In the genomic region with DNA sequence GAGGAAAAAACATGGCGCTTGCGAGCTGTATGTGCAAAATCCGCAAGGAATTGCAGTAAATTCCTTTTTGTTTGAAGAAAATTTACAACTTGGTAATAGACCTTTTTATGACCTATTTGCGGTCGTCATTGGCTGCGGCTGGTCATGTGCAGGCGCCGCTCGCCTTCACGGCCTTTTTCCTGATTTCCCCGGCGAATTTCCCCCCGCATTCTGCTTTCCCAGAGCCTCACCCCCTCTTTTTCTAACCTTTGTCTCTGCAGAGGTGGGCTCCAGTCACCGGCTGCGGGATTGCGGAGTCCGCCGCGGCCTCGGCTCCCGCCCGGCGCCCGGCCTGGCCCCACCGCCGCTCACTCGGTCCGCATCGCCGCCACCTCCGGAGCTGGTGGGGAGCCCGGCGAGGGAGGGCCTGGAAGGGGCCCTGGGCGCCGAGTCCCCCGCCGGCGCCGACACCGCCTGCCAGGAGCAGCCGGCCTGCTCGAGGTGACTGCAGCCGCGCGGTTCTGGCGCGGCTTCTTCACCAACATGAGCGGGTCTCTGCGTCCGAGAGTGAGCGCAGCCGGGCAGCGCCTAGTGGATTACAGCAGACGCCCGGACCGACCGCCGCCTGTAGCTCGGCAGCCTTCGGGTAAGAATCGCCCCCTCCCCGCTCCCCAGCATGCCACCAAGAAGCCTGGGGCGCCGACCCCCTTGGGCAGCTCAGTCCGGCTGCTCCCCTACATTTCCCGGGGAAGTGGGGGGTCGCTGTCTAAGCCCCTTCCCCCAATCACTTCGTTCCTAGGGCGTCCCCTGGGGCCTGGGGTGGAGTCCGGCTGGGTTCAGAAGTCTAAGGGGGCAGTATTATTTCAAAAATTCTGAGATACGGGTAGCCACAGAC, we compare ENCODE assay signal across 6 cellular contexts. TPM values are rescaled to one million over a fixed set of nuclear protein-coding genes. Genes with fewer than 3 reads are reported as not detected.
DNase-seq lines count a peak whose midpoint lies in the region; ATAC-seq and TF ChIP-seq lines count a peak whose summit lies in the region.

No MANE protein-coding gene starts in this region.

- no peaks in the 10 kb centered on the region for H3K36me3 ChIP-seq in mesenchymal stem cell (ENCODE audit: control insufficient read depth in 1 of 2, insufficient read depth in 2 of 2, low read depth in 1 of 2, low read length in 2 of 2)

- peaks cover 0 to 39% (median 31%) of the 10 kb centered on the region in 7 donors for H3K9me3 Mint-ChIP-seq in CD14-positive monocyte
- no peaks in the 10 kb centered on the region for H3K9me3 Mint-ChIP-seq in activated CD4-positive, alpha-beta T cell treated with anti-CD3 and anti-CD28 coated beads, Interleukin-2, amount 10 ng/mL, durations not matched to agents 24 days and 14 days

- H3K9me3 ChIP-seq in mesenchymal stem cell (ENCODE audit: control insufficient read depth, low read length), result no peaks in the 10 kb centered on the region

- intact Hi-C loops in CD14-positive monocyte (cut with micrococcal nuclease), result no loop called here
- intact Hi-C loops in activated CD4-positive, alpha-beta T cell treated with anti-CD3 and anti-CD28 coated beads, Interleukin-2, amount 10 ng/mL, durations not matched to agents 24 days and 14 days (cut with micrococcal nuclease), result loop anchor here (10.0 kb wide), 1 partner anchor 1802 kb away; the partner anchor contains the start of gene SP9

- 2% methylated on average over 60 of the region's 71 CpGs for WGBS in mesenchymal stem cell

- H3K4me1 Mint-ChIP-seq in CD14-positive monocyte, result peaks cover 38% of the 10 kb centered on the region
- H3K4me1 Mint-ChIP-seq in activated CD4-positive, alpha-beta T cell treated with anti-CD3 and anti-CD28 coated beads, Interleukin-2, amount 10 ng/mL, durations not matched to agents 24 days and 14 days, result peaks cover 9% of the 10 kb centered on the region

- peak overlapping the region; percentile 96 for H3K9ac ChIP-seq in mesenchymal stem cell (ENCODE audit: low read length)

- H3K4me1 ChIP-seq in mesenchymal stem cell (ENCODE audit: control insufficient read depth, insufficient read depth, low read depth, low read length), result peaks cover 15% of the 10 kb centered on the region

- H2BK120ac ChIP-seq in mesenchymal stem cell (ENCODE audit: low read depth, low read length), result no peak overlapping the region

- H3K14ac ChIP-seq in mesenchymal stem cell (ENCODE audit: low read length in 2 of 2), result no peak overlapping the region

- no peak for ATAC-seq in HG03565 (IDR thresholded peaks at IDR 0.05; ENCODE audit: unreplicated experiment)

- peak overlapping the region; percentile 75 for H3K4me2 ChIP-seq in mesenchymal stem cell (ENCODE audit: low read length, poor library complexity, severe bottlenecking)

- H4K91ac ChIP-seq in mesenchymal stem cell (ENCODE audit: low read length), result no peak overlapping the region

- H3K36me3 Mint-ChIP-seq in CD14-positive monocyte, result peaks cover 0 to 10% of the 10 kb centered on the region in 2 donors
- H3K36me3 Mint-ChIP-seq in activated CD4-positive, alpha-beta T cell treated with anti-CD3 and anti-CD28 coated beads, Interleukin-2, amount 10 ng/mL, durations not matched to agents 24 days and 14 days (ENCODE audit: low read depth), result no peaks in the 10 kb centered on the region

- no peak overlapping the region for H2AFZ ChIP-seq in mesenchymal stem cell (ENCODE audit: low read depth, low read length)

- H3K4ac ChIP-seq in mesenchymal stem cell (ENCODE audit: low read depth in 1 of 2, low read length in 2 of 2), result no peak overlapping the region

- H2BK15ac ChIP-seq in mesenchymal stem cell (ENCODE audit: low read depth, poor library complexity, severe bottlenecking), result no peak overlapping the region

- peaks cover 94 to 100% (median 96%) of the 10 kb centered on the region in 3 donors for H3K27me3 Mint-ChIP-seq in CD14-positive monocyte (ENCODE audit: low read depth in 3 of 3)
- peaks cover 85% of the 10 kb centered on the region for H3K27me3 Mint-ChIP-seq in activated CD4-positive, alpha-beta T cell treated with anti-CD3 and anti-CD28 coated beads, Interleukin-2, amount 10 ng/mL, durations not matched to agents 24 days and 14 days

- peak overlapping the region; percentile 82 for H2BK5ac ChIP-seq in mesenchymal stem cell (ENCODE audit: low read depth, low read length, poor library complexity, severe bottlenecking)

- no peak for TF ChIP-seq CTCF in CD14-positive monocyte (IDR thresholded peaks at IDR 0.05)

- peak overlapping the region; percentile 33 for H3K27ac ChIP-seq in mesenchymal stem cell (ENCODE audit: low read length, poor library complexity, severe bottlenecking)

- no peak overlapping the region for H2BK12ac ChIP-seq in mesenchymal stem cell (ENCODE audit: low read length in 2 of 2)

- DNase-seq in CD14-positive monocyte (ENCODE audit: low spot score) (no peak), RPMI7951 (ENCODE audit: low read depth) (peak; percentile 51), mesenchymal stem cell (peak; percentile 24), AML-193 (lab: John Stamatoyannopoulos, UW) (no peak)
- no peak for DNase-seq in activated CD4-positive, alpha-beta T cell treated with anti-CD3 and anti-CD28 coated beads, Interleukin-2, amount 10 ng/mL, durations not matched to agents 24 days and 14 days

- H3K4me3 ChIP-seq in mesenchymal stem cell (ENCODE audit: insufficient read depth in 1 of 2, low read depth in 1 of 2, low read length in 2 of 2), result peak overlapping the region; percentile 75 to 86

- peak overlapping the region; percentile 55 to 88 for H3K4me3 Mint-ChIP-seq in CD14-positive monocyte
- no peak overlapping the region for H3K4me3 Mint-ChIP-seq in activated CD4-positive, alpha-beta T cell treated with anti-CD3 and anti-CD28 coated beads, Interleukin-2, amount 10 ng/mL, durations not matched to agents 24 days and 14 days

- peaks cover 3% of the 10 kb centered on the region for H3K79me1 ChIP-seq in mesenchymal stem cell (replicated peaks; ENCODE audit: low read length, poor library complexity, severe bottlenecking)

- no peak overlapping the region for H2AK5ac ChIP-seq in mesenchymal stem cell (ENCODE audit: low read length, severe bottlenecking)

- no peak overlapping the region for H4K8ac ChIP-seq in mesenchymal stem cell (ENCODE audit: low read length)

- peaks cover 0 to 68% of the 10 kb centered on the region in 2 experiments for H3K27me3 ChIP-seq in mesenchymal stem cell (ENCODE audit: control insufficient read depth in 1 of 2, insufficient read depth in 1 of 2, low read length in 2 of 2)

- no peak overlapping the region for H3K18ac ChIP-seq in mesenchymal stem cell (ENCODE audit: low read depth in 1 of 2, low read length in 2 of 2)

- peak overlapping the region in 1 of 2 experiments; percentile 36 for H3K23ac ChIP-seq in mesenchymal stem cell (ENCODE audit: low read length in 2 of 2)

- no peak overlapping the region for H3K27ac Mint-ChIP-seq in CD14-positive monocyte
- H3K27ac Mint-ChIP-seq in activated CD4-positive, alpha-beta T cell treated with anti-CD3 and anti-CD28 coated beads, Interleukin-2, amount 10 ng/mL, durations not matched to agents 24 days and 14 days, result no peak overlapping the region

RNA-seq across cellular contexts. Expression of gene HOXD8, which starts 7.1 kb away (rescaled TPM):
- polyA plus RNA-seq in CD14-positive monocyte, result not detected
- 11.7 and 16.1 TPM in 2 replicates for total RNA-seq in RPMI7951 (2014; rRNA removed; shearing (Covaris generic))
- 0.11 TPM for polyA plus RNA-seq in mesenchymal stem cell (2013, experiment 1 of 2)
- polyA plus RNA-seq in mesenchymal stem cell (2013, experiment 2 of 2), result 0.19 TPM
- total RNA-seq in activated CD4-positive, alpha-beta T cell treated with anti-CD3 and anti-CD28 coated beads, Interleukin-2, amount 10 ng/mL, durations not matched to agents 24 days and 14 days, result not detected in 2 replicates

RNA-seq across cellular contexts. Expression of gene HOXD9, which starts 14.1 kb away (rescaled TPM):
- not detected for polyA plus RNA-seq in CD14-positive monocyte
- total RNA-seq in RPMI7951 (2014; rRNA removed; shearing (Covaris generic)), result 1.4 TPM in 2 replicates
- polyA plus RNA-seq in mesenchymal stem cell (2013, experiment 1 of 2), result not detected
- not detected for polyA plus RNA-seq in mesenchymal stem cell (2013, experiment 2 of 2)
- total RNA-seq in activated CD4-positive, alpha-beta T cell treated with anti-CD3 and anti-CD28 coated beads, Interleukin-2, amount 10 ng/mL, durations not matched to agents 24 days and 14 days, result not detected in 2 replicates

RNA-seq across cellular contexts. Expression of gene HOXD4, which starts 14.7 kb away (rescaled TPM):
- polyA plus RNA-seq in CD14-positive monocyte, result not detected
- 7.2 and 9.6 TPM in 2 replicates for total RNA-seq in RPMI7951 (2014; rRNA removed; shearing (Covaris generic))
- polyA plus RNA-seq in mesenchymal stem cell (2013, experiment 1 of 2), result 0.07 TPM
- not detected for polyA plus RNA-seq in mesenchymal stem cell (2013, experiment 2 of 2)
- not detected in 2 replicates for total RNA-seq in activated CD4-positive, alpha-beta T cell treated with anti-CD3 and anti-CD28 coated beads, Interleukin-2, amount 10 ng/mL, durations not matched to agents 24 days and 14 days

RNA-seq across cellular contexts. Expression of gene HOXD10, which starts 20.0 kb away (rescaled TPM):
- polyA plus RNA-seq in CD14-positive monocyte, result not detected
- not detected in 2 replicates for total RNA-seq in RPMI7951 (2014; rRNA removed; shearing (Covaris generic))
- not detected for polyA plus RNA-seq in mesenchymal stem cell (2013, experiment 1 of 2)
- not detected for polyA plus RNA-seq in mesenchymal stem cell (2013, experiment 2 of 2)
- not detected in 2 replicates for total RNA-seq in activated CD4-positive, alpha-beta T cell treated with anti-CD3 and anti-CD28 coated beads, Interleukin-2, amount 10 ng/mL, durations not matched to agents 24 days and 14 days

RNA-seq across cellular contexts. Expression of gene HOXD3, which starts 20.5 kb away (rescaled TPM):
- polyA plus RNA-seq in CD14-positive monocyte, result not detected
- 1.6 and 2.1 TPM in 2 replicates for total RNA-seq in RPMI7951 (2014; rRNA removed; shearing (Covaris generic))
- polyA plus RNA-seq in mesenchymal stem cell (2013, experiment 1 of 2), result not detected
- polyA plus RNA-seq in mesenchymal stem cell (2013, experiment 2 of 2), result not detected
- not detected in 2 replicates for total RNA-seq in activated CD4-positive, alpha-beta T cell treated with anti-CD3 and anti-CD28 coated beads, Interleukin-2, amount 10 ng/mL, durations not matched to agents 24 days and 14 days

Comparison
In these comparisons a context has a peak if more than half of its experiments do, and no peak if none do; other contexts are left out.
1. DNase-seq: peak in RPMI7951 (single experiment) and mesenchymal stem cell (single experiment); none in CD14-positive monocyte (single experiment), activated CD4-positive, alpha-beta T cell treated with anti-CD3 and anti-CD28 coated beads, Interleukin-2, amount 10 ng/mL, durations not matched to agents 24 days and 14 days (single experiment) and AML-193 (0 of 2).
2. RNA of gene HOXD8, which starts 7.1 kb away (total RNA-seq): 11.7 to 16.1 TPM in RPMI7951; not detected in activated CD4-positive, alpha-beta T cell treated with anti-CD3 and anti-CD28 coated beads, Interleukin-2, amount 10 ng/mL, durations not matched to agents 24 days and 14 days; every median in the first group is over 10 times any median in the second.